Comparison of ENCODE assay signal across 9 cellular contexts in genomic region chr17:38583176-38583575, GRCh38. TPM values are rescaled to one million over a fixed set of nuclear protein-coding genes. Genes with fewer than 3 reads are reported as not detected.
"Had no signal": no experiment of that assay in that cellular context is flagged by ENCODE, and none has a peak within 500 bp of the region (broad histone marks: within the 10 kb centered on the region; RNA-seq: fewer than 3 reads in every experiment).

No MANE protein-coding gene starts in this region.

- H2AFZ ChIP-seq: GM23248, GM23338 had no signal

- DNase-seq: GM23248, GOT3, H7, H9, HCEC 1CT, HFFc6 had no signal

- H3K27ac ChIP-seq: GM23248 had no signal

- H3K36me3 ChIP-seq: HAP-1 had no signal

- H3K4me3 ChIP-seq: GM23248, GM23338, HAP-1 had no signal

- H3K9ac ChIP-seq: GM23248 had no signal

- H3K4me2 ChIP-seq: GM23338 had no signal

- ATAC-seq: GM23338, HCT116 had no signal

- H3K9me3 ChIP-seq: HAP-1 had no signal

RNA-seq across cellular contexts. Expression of gene SRCIN1, which starts 22.6 kb away (rescaled TPM):
- total RNA-seq: GM23248, HFFc6 had no signal
- polyA plus RNA-seq: GM23248 had no signal
